10 cellular contexts compared by ENCODE assay signal in genomic region chr22:39148024-39148726, GRCh38. TPM values are rescaled to one million over a fixed set of nuclear protein-coding genes. Genes with fewer than 3 reads are reported as not detected.
DNase-seq lines count a peak whose midpoint lies in the region; ATAC-seq and TF ChIP-seq lines count a peak whose summit lies in the region.
"Had no signal": no experiment of that assay in that cellular context is flagged by ENCODE, and none has a peak within 500 bp of the region (broad histone marks: within the 10 kb centered on the region; RNA-seq: fewer than 3 reads in every experiment).

No MANE protein-coding gene starts in this region.

- no peak overlapping the region for H4K8ac ChIP-seq in trophoblast cell (ENCODE audit: low read depth, low read length)

- CTCF ChIA-PET in activated naive CD4-positive, alpha-beta T cell treated with anti-CD3 and anti-CD28 coated beads for 36 hours (lab: Charles Lee) = interaction anchor here (1.0 to 2.8 kb wide), 3 partner anchors 22 to 207 kb away, joined by 3 to 10 read pairs (median 3); no protein-coding TSS in a partner anchor
- CTCF ChIA-PET in naive thymus-derived CD4-positive, alpha-beta T cell (lab: Charles Lee) = interaction anchor here (0.7 to 2.4 kb wide), 3 partner anchors 159 to 196 kb away, joined by 3 to 25 read pairs (median 4); partner anchors contain the start of gene RPL3

- no peaks in the 10 kb centered on the region for H3K36me3 Mint-ChIP-seq in activated naive CD4-positive, alpha-beta T cell treated with anti-CD3 and anti-CD28 coated beads for 36 hours (ENCODE audit: low read depth)
- peaks cover 0 to 7% (median 0%) of the 10 kb centered on the region in 5 donors for H3K36me3 Mint-ChIP-seq in naive thymus-derived CD4-positive, alpha-beta T cell

- H3K18ac ChIP-seq in trophoblast cell (ENCODE audit: low read length) = no peak overlapping the region

- no peaks in the 10 kb centered on the region for H3K9me3 ChIP-seq in naive thymus-derived CD4-positive, alpha-beta T cell (ENCODE audit: control insufficient read depth in 2 of 3, low read length in 3 of 3)
- H3K9me3 ChIP-seq in transverse colon (no peaks in the 10 kb centered on the region), BE2C (no peaks in the 10 kb centered on the region), trophoblast cell (ENCODE audit: insufficient read depth, low read depth, low read length) (peaks cover 2% of the 10 kb centered on the region)

- no peak overlapping the region for H3K4me2 ChIP-seq in trophoblast cell (ENCODE audit: low read length)

- no peaks in the 10 kb centered on the region for H3K27me3 Mint-ChIP-seq in activated naive CD4-positive, alpha-beta T cell treated with anti-CD3 and anti-CD28 coated beads for 36 hours (ENCODE audit: low read depth)
- H3K27me3 Mint-ChIP-seq in naive thymus-derived CD4-positive, alpha-beta T cell = peaks cover 0 to 3% (median 0%) of the 10 kb centered on the region in 5 donors

- no peak for TF ChIP-seq EP300 in transverse colon (IDR thresholded peaks at IDR 0.05; ENCODE audit: low read depth)

- DNase-seq in activated naive CD4-positive, alpha-beta T cell treated with anti-CD3 and anti-CD28 coated beads for 36 hours = no peak
- DNase-seq in activated naive CD4-positive, alpha-beta T cell treated with Interleukin-2 at 50 U/mL for 16 hours = no peak
- DNase-seq in coronary artery (ENCODE audit: low spot score) (no peak), transverse colon (no peak), BE2C (no peak), trophoblast cell (no peak)
- DNase-seq in naive thymus-derived CD4-positive, alpha-beta T cell = no peak

- no peak overlapping the region for H3K14ac ChIP-seq in trophoblast cell (ENCODE audit: low read length)

- no peak for TF ChIP-seq POLR2A in transverse colon (IDR thresholded peaks at IDR 0.05)

- in situ Hi-C loops in transverse colon (cut with MboI; ENCODE audit: low pct_ligation_motif_present in 1 of 4, low pct_unique_long_range_greater_than_20kb in 1 of 4, low sequenced_read_pairs in 3 of 4) = no loop called here

- H4K91ac ChIP-seq in trophoblast cell (ENCODE audit: low read depth, low read length) = no peak overlapping the region

- WGBS in transverse colon (ENCODE audit: low coverage in 1 of 2), 2 donors = 71% methylated on average over 16 of the region's 16 CpGs; no CpG with 5 or more reads in 1 of the 2 donors
- WGBS in trophoblast cell (ENCODE audit: extremely low coverage, insufficient coverage, insufficient read length) = no CpG with 5 or more reads among the region's 16 CpGs

- intact Hi-C loops in activated naive CD4-positive, alpha-beta T cell treated with anti-CD3 and anti-CD28 coated beads for 36 hours (cut with micrococcal nuclease) = no loop called here
- intact Hi-C loops in naive thymus-derived CD4-positive, alpha-beta T cell (cut with micrococcal nuclease) = no loop called here
- intact Hi-C loops in transverse colon (cut with DNase I; ENCODE audit: low total_unique reads) = no loop called here

- H3K23ac ChIP-seq in trophoblast cell (ENCODE audit: low read length) = no peak overlapping the region

- H4K12ac ChIP-seq in trophoblast cell (ENCODE audit: low read depth, low read length) = no peak overlapping the region

- H3K4me3 Mint-ChIP-seq in activated naive CD4-positive, alpha-beta T cell treated with anti-CD3 and anti-CD28 coated beads for 36 hours = no peak overlapping the region
- H3K4me3 Mint-ChIP-seq in naive thymus-derived CD4-positive, alpha-beta T cell = peak overlapping the region in 5 of 10 donors; percentile 9 to 42 (median 21)

- H3K36me3 ChIP-seq in naive thymus-derived CD4-positive, alpha-beta T cell (ENCODE audit: control insufficient read depth in 2 of 3, insufficient read depth in 3 of 3, low read length in 3 of 3) = peaks cover 0 to 33% (median 0%) of the 10 kb centered on the region in 3 experiments
- no peaks in the 10 kb centered on the region for H3K36me3 ChIP-seq in transverse colon
- no peaks in the 10 kb centered on the region for H3K36me3 ChIP-seq in BE2C
- H3K36me3 ChIP-seq in trophoblast cell (ENCODE audit: control insufficient read depth in 1 of 2, insufficient read depth in 2 of 2, low read length in 2 of 2) = no peaks in the 10 kb centered on the region

- H3K9me3 Mint-ChIP-seq in activated naive CD4-positive, alpha-beta T cell treated with anti-CD3 and anti-CD28 coated beads for 36 hours = no peaks in the 10 kb centered on the region
- no peaks in the 10 kb centered on the region for H3K9me3 Mint-ChIP-seq in naive thymus-derived CD4-positive, alpha-beta T cell

- H2BK120ac ChIP-seq in trophoblast cell (ENCODE audit: insufficient read depth, low read length, poor library complexity) = no peak overlapping the region

- peak overlapping the region; percentile 81 for H3K27ac Mint-ChIP-seq in activated naive CD4-positive, alpha-beta T cell treated with anti-CD3 and anti-CD28 coated beads for 36 hours
- H3K27ac Mint-ChIP-seq in naive thymus-derived CD4-positive, alpha-beta T cell = peak overlapping the region in 8 of 9 donors; percentile 62 to 97 (median 80)

- peaks cover 8% of the 10 kb centered on the region for H3K79me2 ChIP-seq in trophoblast cell (ENCODE audit: control insufficient read depth, insufficient read depth, low read length, poor library complexity)
- H3K79me2 ChIP-seq: parathyroid adenoma had no signal

- no peak overlapping the region for H2AFZ ChIP-seq in trophoblast cell (ENCODE audit: insufficient read depth, low read length, poor library complexity)
- H2AFZ ChIP-seq: parathyroid adenoma had no signal

- no peak overlapping the region for H3K9ac ChIP-seq in trophoblast cell (ENCODE audit: low read length)
- H3K9ac ChIP-seq: parathyroid adenoma had no signal

- no peak overlapping the region for H2AK5ac ChIP-seq in trophoblast cell (ENCODE audit: low read length)

- H3K4me3 ChIP-seq in coronary artery (peak overlapping the region; percentile 98), transverse colon (no peak overlapping the region), BE2C (ENCODE audit: low read depth, low read length) (no peak overlapping the region), trophoblast cell (ENCODE audit: low read depth, low read length) (no peak overlapping the region)
- H3K4me3 ChIP-seq in naive thymus-derived CD4-positive, alpha-beta T cell (ENCODE audit: low read length) = no peak overlapping the region

- no peak overlapping the region for H2BK12ac ChIP-seq in trophoblast cell (ENCODE audit: low read length)

- H3K27ac ChIP-seq in coronary artery = peak overlapping the region; percentile 89 to 99
- H3K27ac ChIP-seq in naive thymus-derived CD4-positive, alpha-beta T cell (ENCODE audit: low read depth, low read length) = peak overlapping the region; percentile 97
- H3K27ac ChIP-seq in transverse colon = peak overlapping the region; percentile 91 to 98 (median 96)
- H3K27ac ChIP-seq in trophoblast cell (ENCODE audit: low read depth, low read length) = no peak overlapping the region
- H3K27ac ChIP-seq: parathyroid adenoma had no signal

- H3K27me3 ChIP-seq in naive thymus-derived CD4-positive, alpha-beta T cell (ENCODE audit: control insufficient read depth in 2 of 2, insufficient read depth in 2 of 2, low read length in 2 of 2) = no peaks in the 10 kb centered on the region
- H3K27me3 ChIP-seq in transverse colon (peaks cover 2% of the 10 kb centered on the region), BE2C (peaks cover 11% of the 10 kb centered on the region), trophoblast cell (ENCODE audit: insufficient read depth, low read length) (peaks cover 3% of the 10 kb centered on the region)

- no peak overlapping the region for H3K4ac ChIP-seq in trophoblast cell (ENCODE audit: low read depth, low read length)

- TF ChIP-seq CTCF in coronary artery (IDR thresholded peaks at IDR 0.05) = no peak
- TF ChIP-seq CTCF in transverse colon (IDR thresholded peaks at IDR 0.05) = no peak
- no peak for TF ChIP-seq CTCF in BE2C (IDR thresholded peaks at IDR 0.05; ENCODE audit: low read depth, low read length)

- no peak overlapping the region for H2BK5ac ChIP-seq in trophoblast cell (ENCODE audit: low read depth, low read length, poor library complexity)

- POLR2A ChIA-PET in naive thymus-derived CD4-positive, alpha-beta T cell (lab: Charles Lee) = interaction anchor here (0.6 to 1.0 kb wide), 3 partner anchors 22 to 428 kb away, joined by 3 to 4 read pairs (median 3); no protein-coding TSS in a partner anchor

- peaks cover 48 to 63% of the 10 kb centered on the region in 2 donors for H3K4me1 ChIP-seq in naive thymus-derived CD4-positive, alpha-beta T cell (ENCODE audit: control insufficient read depth in 2 of 2, insufficient read depth in 2 of 2, low read length in 2 of 2)
- H3K4me1 ChIP-seq in transverse colon = peaks cover 33 to 79% (median 69%) of the 10 kb centered on the region in 4 donors
- H3K4me1 ChIP-seq in BE2C = no peaks in the 10 kb centered on the region
- H3K4me1 ChIP-seq in trophoblast cell (ENCODE audit: control insufficient read depth in 1 of 2, insufficient read depth in 2 of 2, low read length in 2 of 2) = peaks cover 11 to 16% of the 10 kb centered on the region in 2 experiments

- no peak for ATAC-seq in naive thymus-derived CD4-positive, alpha-beta T cell
- ATAC-seq in GM18498 (IDR thresholded peaks at IDR 0.05; ENCODE audit: unreplicated experiment) = no peak
- ATAC-seq: SK-N-SH treated with all-trans-retinoic acid at 6 μM for 48 hours had no signal

- H3K79me1 ChIP-seq in trophoblast cell (ENCODE audit: low read length) = peaks cover 13% of the 10 kb centered on the region

- H3K4me1 Mint-ChIP-seq in activated naive CD4-positive, alpha-beta T cell treated with anti-CD3 and anti-CD28 coated beads for 36 hours (ENCODE audit: low read depth) = peaks cover 49% of the 10 kb centered on the region
- H3K4me1 Mint-ChIP-seq in naive thymus-derived CD4-positive, alpha-beta T cell = peaks cover 24 to 66% (median 49%) of the 10 kb centered on the region in 7 donors

RNA-seq across cellular contexts. Expression of gene CBX7, which starts 4.3 kb away (rescaled TPM):
- total RNA-seq in activated naive CD4-positive, alpha-beta T cell treated with anti-CD3 and anti-CD28 coated beads for 36 hours = 10 to 100 TPM; 20.8 to 24.1 TPM
- total RNA-seq in naive thymus-derived CD4-positive, alpha-beta T cell = 100 to 1,000 TPM in 2 of 5 experiments, 10 to 100 TPM in 3; 14.2 to 164 (median 76.9) TPM
- polyA plus RNA-seq in naive thymus-derived CD4-positive, alpha-beta T cell = 10 to 100 TPM; 24.1 to 32.7 TPM
- total RNA-seq in transverse colon = 100 to 1,000 TPM in 1 of 4 donors, 10 to 100 TPM in 3; 15.3 to 129 (median 58.4) TPM
- not detected for polyA plus RNA-seq in BE2C (2012; ENCODE audit: insufficient read depth, insufficient read length, low read depth)
- 1.8 TPM in 2 replicates for polyA plus RNA-seq in trophoblast cell (2013)

RNA-seq across cellular contexts. Expression of gene APOBEC3H, which starts 51.1 kb away (rescaled TPM):
- 10 to 100 TPM; 11.9 to 13.2 TPM for total RNA-seq in activated naive CD4-positive, alpha-beta T cell treated with anti-CD3 and anti-CD28 coated beads for 36 hours
- total RNA-seq in naive thymus-derived CD4-positive, alpha-beta T cell = 10 to 100 TPM in 1 of 5 experiments, 1 to 10 TPM in 1, under 1 TPM in 2, not detected in 1; 0.29 to 31.3 (median 1.5) TPM
- not detected for polyA plus RNA-seq in naive thymus-derived CD4-positive, alpha-beta T cell
- total RNA-seq in transverse colon = 1 to 10 TPM in 1 of 4 donors, under 1 TPM in 1, not detected in 2; 0.41 to 2.1 TPM
- not detected for polyA plus RNA-seq in BE2C (2012; ENCODE audit: insufficient read depth, insufficient read length, low read depth)
- polyA plus RNA-seq in trophoblast cell (2013) = 0.94 and 1.1 TPM in 2 replicates
